Comparison of ENCODE assay signal across 1 cellular context in genomic region chr19:33520844-33521479, GRCh38.
TF ChIP-seq lines count a peak whose summit lies in the region.

No MANE protein-coding gene starts in this region.

TF ChIP-seq in GM23338, 12 proteins besides CTCF, POLR2A, EP300 and RAD21 (continued from another document):
- TF ChIP-seq ZNF462 (CRISPR knock-in tag; IDR thresholded peaks at IDR 0.05): no peak
- TF ChIP-seq, protein P1, sequence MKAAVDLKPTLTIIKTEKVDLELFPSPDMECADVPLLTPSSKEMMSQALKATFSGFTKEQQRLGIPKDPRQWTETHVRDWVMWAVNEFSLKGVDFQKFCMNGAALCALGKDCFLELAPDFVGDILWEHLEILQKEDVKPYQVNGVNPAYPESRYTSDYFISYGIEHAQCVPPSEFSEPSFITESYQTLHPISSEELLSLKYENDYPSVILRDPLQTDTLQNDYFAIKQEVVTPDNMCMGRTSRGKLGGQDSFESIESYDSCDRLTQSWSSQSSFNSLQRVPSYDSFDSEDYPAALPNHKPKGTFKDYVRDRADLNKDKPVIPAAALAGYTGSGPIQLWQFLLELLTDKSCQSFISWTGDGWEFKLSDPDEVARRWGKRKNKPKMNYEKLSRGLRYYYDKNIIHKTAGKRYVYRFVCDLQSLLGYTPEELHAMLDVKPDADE (IDR thresholded peaks at IDR 0.05): no peak
- TF ChIP-seq EZH2 (IDR thresholded peaks at IDR 0.05; ENCODE audit: low read depth, unreplicated experiment): no peak
- TF ChIP-seq NANOG (IDR thresholded peaks at IDR 0.05; ENCODE audit: borderline replicate concordance): no peak
- TF ChIP-seq STAT1 (IDR thresholded peaks at IDR 0.05; ENCODE audit: unreplicated experiment): no peak
- TF ChIP-seq ZNF114 (CRISPR knock-in tag; IDR thresholded peaks at IDR 0.05): no peak
- TF ChIP-seq JUNB (IDR thresholded peaks at IDR 0.05; ENCODE audit: unreplicated experiment): no peak
- TF ChIP-seq ZNF331 (CRISPR knock-in tag; IDR thresholded peaks at IDR 0.05; ENCODE audit: low read depth): no peak
